In genomic region chr20:63080411-63080810, GRCh38 we compare ENCODE assay signal across 1 cellular context.
TF ChIP-seq lines count a peak whose summit lies in the region.

No MANE protein-coding gene starts in this region.

TF ChIP-seq in SK-N-SH, 30 proteins besides CTCF, POLR2A, EP300 and RAD21 (continued from another document):
- TF ChIP-seq USF2 (IDR thresholded peaks at IDR 0.05; ENCODE audit: borderline replicate concordance, low read depth, low read length) (no peak), SIN3A (IDR thresholded peaks at IDR 0.05; ENCODE audit: borderline replicate concordance, low read depth, low read length) (no peak), ZBTB33 (IDR thresholded peaks at IDR 0.05; ENCODE audit: borderline replicate concordance, low read depth) (no peak), TAF1 (IDR thresholded peaks at IDR 0.05; ENCODE audit: borderline replicate concordance, low read depth, low read length) (no peak), MEF2A (IDR thresholded peaks at IDR 0.05; ENCODE audit: borderline replicate concordance, low read depth) (no peak), NFIC (IDR thresholded peaks at IDR 0.05; ENCODE audit: borderline replicate concordance) (no peak), NRF1 (IDR thresholded peaks at IDR 0.05; ENCODE audit: low read depth, low read length) (no peak), RFX5 (IDR thresholded peaks at IDR 0.05; ENCODE audit: low read length) (no peak)
